Comparison of ENCODE assay signal across 2 cellular contexts in the genomic region with DNA sequence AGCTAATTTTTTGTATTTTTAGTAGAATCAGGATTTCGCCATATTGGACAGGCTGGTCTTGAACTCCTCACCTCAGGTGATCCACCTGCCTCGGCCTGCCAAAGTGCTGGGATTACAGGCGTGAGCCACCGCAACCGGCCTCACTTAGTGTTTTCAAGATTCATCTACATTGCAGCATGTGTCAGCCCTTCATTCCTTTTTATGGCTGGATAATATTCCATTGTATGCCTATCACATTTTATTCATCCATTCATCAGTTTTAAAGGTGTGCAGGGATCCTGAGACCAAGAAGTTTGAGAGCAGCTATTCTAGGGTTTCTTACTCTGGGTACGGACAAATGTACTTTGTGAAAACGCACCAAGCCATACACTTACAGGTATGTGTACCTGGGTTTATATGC.
TF ChIP-seq lines count a peak whose summit lies in the region.

No MANE protein-coding gene starts in this region.

TF ChIP-seq in A549, 52 proteins besides CTCF, POLR2A, EP300 and RAD21 (continued from another document):
- TF ChIP-seq, protein P1, sequence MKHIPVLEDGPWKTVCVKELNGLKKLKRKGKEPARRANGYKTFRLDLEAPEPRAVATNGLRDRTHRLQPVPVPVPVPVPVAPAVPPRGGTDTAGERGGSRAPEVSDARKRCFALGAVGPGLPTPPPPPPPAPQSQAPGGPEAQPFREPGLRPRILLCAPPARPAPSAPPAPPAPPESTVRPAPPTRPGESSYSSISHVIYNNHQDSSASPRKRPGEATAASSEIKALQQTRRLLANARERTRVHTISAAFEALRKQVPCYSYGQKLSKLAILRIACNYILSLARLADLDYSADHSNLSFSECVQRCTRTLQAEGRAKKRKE (CRISPR knock-in tag; IDR thresholded peaks at IDR 0.05; ENCODE audit: low read depth): no peak
- TF ChIP-seq MYC (IDR thresholded peaks at IDR 0.05; ENCODE audit: borderline replicate concordance, low read length) (no peak), SREBF2 (IDR thresholded peaks at IDR 0.05) (no peak), TP53 (CRISPR knock-in tag; IDR thresholded peaks at IDR 0.05) (no peak), JUNB (IDR thresholded peaks at IDR 0.05) (no peak), CEBPB (IDR thresholded peaks at IDR 0.05) (no peak), SMC3 (IDR thresholded peaks at IDR 0.05) (no peak), JUN (IDR thresholded peaks at IDR 0.05) (no peak), KDM5A (IDR thresholded peaks at IDR 0.05) (no peak), EHMT2 (IDR thresholded peaks at IDR 0.05; ENCODE audit: low read depth) (no peak), FOXS1 (CRISPR knock-in tag; IDR thresholded peaks at IDR 0.05) (no peak)
TF ChIP-seq in A549: peak in this region for 0.

TF ChIP-seq in HEK293, 187 proteins besides CTCF, POLR2A, EP300 and RAD21 (continued from another document):
- TF ChIP-seq ZNF157 (tag by site-specific recombination; IDR thresholded peaks at IDR 0.05) (no peak), ZNF664 (tag by site-specific recombination; IDR thresholded peaks at IDR 0.05) (peak; percentile 53; the same call in 1 of the 2 replicates)
TF ChIP-seq in HEK293: peak in this region for 2.
